In the genomic region with DNA sequence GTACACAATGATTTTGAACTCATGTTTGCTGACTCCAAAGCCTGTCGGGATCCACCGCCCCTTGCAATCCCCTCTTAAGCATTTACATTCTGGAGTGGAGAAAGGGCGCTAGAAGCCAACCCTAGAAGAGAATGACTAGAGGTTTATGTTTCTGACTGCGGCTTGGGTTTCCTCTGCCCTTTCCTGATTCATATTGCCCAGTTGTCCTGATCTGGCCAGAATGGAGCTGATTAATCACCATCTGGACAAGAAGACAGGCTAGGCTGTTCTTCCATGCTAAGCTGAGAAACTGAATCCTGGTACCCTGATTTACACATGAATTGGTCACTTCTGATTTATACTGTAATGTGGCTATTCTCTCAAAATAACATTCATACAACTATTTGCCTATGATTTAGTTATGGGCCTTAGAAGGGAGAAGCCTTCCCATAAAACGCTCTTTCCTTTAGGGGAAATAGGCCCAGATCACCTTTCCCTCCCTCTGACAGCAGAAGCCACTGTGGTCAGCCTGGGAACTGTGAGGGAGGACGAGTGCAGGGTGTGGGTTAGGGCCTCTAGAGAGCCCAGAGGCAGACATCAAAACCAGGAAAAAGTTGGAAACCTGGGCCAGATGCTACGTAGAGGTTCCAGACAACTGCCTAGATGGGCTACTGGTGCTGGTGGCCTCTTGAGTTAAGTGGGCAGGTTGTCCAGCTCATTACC, we compare ENCODE assay signal across 23 cellular contexts.
DNase-seq lines count a peak whose midpoint lies in the region; ATAC-seq and TF ChIP-seq lines count a peak whose summit lies in the region.
"Had no signal": no experiment of that assay in that cellular context is flagged by ENCODE, and none has a peak within 500 bp of the region (broad histone marks: within the 10 kb centered on the region; RNA-seq: fewer than 3 reads in every experiment).

No MANE protein-coding gene starts in this region.

- no peak for TF ChIP-seq POLR2A in esophagus muscularis mucosa (IDR thresholded peaks at IDR 0.05; ENCODE audit: low read depth)
- no peak for TF ChIP-seq POLR2A in vagina (IDR thresholded peaks at IDR 0.05)

- H3K27me3 ChIP-seq in esophagus muscularis mucosa (no peaks in the 10 kb centered on the region), vagina (no peaks in the 10 kb centered on the region)
- H3K27me3 ChIP-seq: SJCRH30, uterus had no signal

- TF ChIP-seq EP300 in esophagus muscularis mucosa (IDR thresholded peaks at IDR 0.05), result no peak

- H3K27ac ChIP-seq in esophagus muscularis mucosa (replicated peaks in 1 of 4) (no peak overlapping the region), vagina (peak overlapping the region; percentile 22)
- H3K27ac ChIP-seq: SJCRH30, uterus had no signal

- H3K36me3 ChIP-seq in esophagus muscularis mucosa (no peaks in the 10 kb centered on the region), vagina (no peaks in the 10 kb centered on the region)
- H3K36me3 ChIP-seq: SJCRH30, uterus had no signal

- 84% methylated on average over 7 of the region's 7 CpGs for WGBS in esophagus muscularis mucosa

- no peaks in the 10 kb centered on the region for H3K36me3 Mint-ChIP-seq in natural killer cell treated with Interleukin-12 subunit alpha and Interleukin-12 subunit beta and Interleukin-15 and Interleukin-18, amount 100 ng/mL, for 72 hours
- H3K36me3 Mint-ChIP-seq in natural killer cell (no peaks in the 10 kb centered on the region), endothelial cell (ENCODE audit: low read depth, unreplicated experiment) (no peaks in the 10 kb centered on the region)
- H3K36me3 Mint-ChIP-seq: CD4-positive, alpha-beta memory T cell had no signal

- peak in 1 of 2 donors; percentile 52 for ATAC-seq in natural killer cell treated with Interleukin-12 subunit alpha and Interleukin-12 subunit beta and Interleukin-15 and Interleukin-18, amount 100 ng/mL, for 72 hours
- ATAC-seq in natural killer cell, result no peak
- ATAC-seq: K562 had no signal

- peaks cover 21 to 41% of the 10 kb centered on the region in 2 donors for H3K4me1 Mint-ChIP-seq in natural killer cell treated with Interleukin-12 subunit alpha and Interleukin-12 subunit beta and Interleukin-15 and Interleukin-18, amount 100 ng/mL, for 72 hours (ENCODE audit: low read depth in 2 of 2)
- H3K4me1 Mint-ChIP-seq in natural killer cell (peaks cover 0 to 5% of the 10 kb centered on the region in 2 donors), endothelial cell (ENCODE audit: unreplicated experiment) (no peaks in the 10 kb centered on the region)

- H3K9me3 Mint-ChIP-seq in natural killer cell treated with Interleukin-12 subunit alpha and Interleukin-12 subunit beta and Interleukin-15 and Interleukin-18, amount 100 ng/mL, for 72 hours, result peaks cover 2% of the 10 kb centered on the region
- no peaks in the 10 kb centered on the region for H3K9me3 Mint-ChIP-seq in natural killer cell
- H3K9me3 Mint-ChIP-seq in endothelial cell (ENCODE audit: unreplicated experiment), result no peaks in the 10 kb centered on the region
- H3K9me3 Mint-ChIP-seq: CD4-positive, alpha-beta memory T cell had no signal

- H3K4me1 ChIP-seq in esophagus muscularis mucosa, result peaks cover 0 to 5% (median 0%) of the 10 kb centered on the region in 4 donors
- H3K4me1 ChIP-seq in vagina, result no peaks in the 10 kb centered on the region
- H3K4me1 ChIP-seq: SJCRH30, uterus had no signal

- intact Hi-C loops in natural killer cell (cut with micrococcal nuclease) (no loop called here), esophagus muscularis mucosa (cut with DNase I) (no loop called here), vagina (cut with DNase I) (no loop called here)

- DNase-seq in natural killer cell treated with Interleukin-12 subunit alpha and Interleukin-12 subunit beta and Interleukin-15 and Interleukin-18, amount 100 ng/mL, for 72 hours (ENCODE audit: low spot score), result no peak
- no peak for DNase-seq in natural killer cell
- peak; percentile 27 for DNase-seq in LHCN-M2 (ENCODE audit: low read depth)
- peak; percentile 68 for DNase-seq in esophagus muscularis mucosa (ENCODE audit: extremely low spot score)
- DNase-seq in vagina (ENCODE audit: extremely low spot score in 2 of 2), result no peak
- DNase-seq in endothelial cell (ENCODE audit: low spot score), result no peak
- no peak for DNase-seq in AG08396 (ENCODE audit: low spot score)
- no peak for DNase-seq in NCI-H510A (lab: John Stamatoyannopoulos, UW)
- DNase-seq: activated CD4-positive, CD25-positive, alpha-beta regulatory T cell; activated naive CD4-positive, alpha-beta T cell treated with anti-CD3 and anti-CD28 coated beads, Interleukin-2, amount 10 ng/mL, durations not matched to agents 7 days and 5 days; anterior cingulate cortex; caudate nucleus; CD4-positive, alpha-beta memory T cell; kidney glomerular epithelial cell; NCI-H1694 treated with DMSO at 0.1 percent for 48 hours; NCI-H774; occipital lobe; retina; SJCRH30; uterus had no signal

- peaks cover 7 to 19% of the 10 kb centered on the region in 2 donors for H3K27me3 Mint-ChIP-seq in natural killer cell treated with Interleukin-12 subunit alpha and Interleukin-12 subunit beta and Interleukin-15 and Interleukin-18, amount 100 ng/mL, for 72 hours
- H3K27me3 Mint-ChIP-seq in natural killer cell (ENCODE audit: low read depth in 2 of 2) (peaks cover 16 to 19% of the 10 kb centered on the region in 2 donors), endothelial cell (ENCODE audit: unreplicated experiment) (peaks cover 2% of the 10 kb centered on the region)
- H3K27me3 Mint-ChIP-seq: activated CD4-positive, alpha-beta memory T cell treated with anti-CD3 and anti-CD28 coated beads, Interleukin-2, amount 10 ng/mL, durations not matched to agents 7 days and 5 days; activated naive CD4-positive, alpha-beta T cell treated with anti-CD3 and anti-CD28 coated beads, Interleukin-2, amount 10 ng/mL, durations not matched to agents 7 days and 5 days; CD4-positive, alpha-beta memory T cell had no signal

- TF ChIP-seq CTCF in natural killer cell (IDR thresholded peaks at IDR 0.05) (no peak), esophagus muscularis mucosa (IDR thresholded peaks at IDR 0.05) (no peak), vagina (IDR thresholded peaks at IDR 0.05) (no peak), endothelial cell (IDR thresholded peaks at IDR 0.05; ENCODE audit: unreplicated experiment) (no peak)

- H3K27ac Mint-ChIP-seq in natural killer cell treated with Interleukin-12 subunit alpha and Interleukin-12 subunit beta and Interleukin-15 and Interleukin-18, amount 100 ng/mL, for 72 hours, result peak overlapping the region; percentile 36 to 62
- H3K27ac Mint-ChIP-seq in natural killer cell (no peak overlapping the region), endothelial cell (ENCODE audit: unreplicated experiment) (no peak overlapping the region)
- H3K27ac Mint-ChIP-seq: T-helper 1 cell treated with Interleukin-12 subunit alpha and Interleukin-12 subunit beta and Interleukin-4 antibody, amounts not matched to agents 30 μg/mL and 1 μg/mL, for 36 hours had no signal

- H3K4me3 Mint-ChIP-seq in natural killer cell treated with Interleukin-12 subunit alpha and Interleukin-12 subunit beta and Interleukin-15 and Interleukin-18, amount 100 ng/mL, for 72 hours, result peak overlapping the region; percentile 46
- H3K4me3 Mint-ChIP-seq in natural killer cell (no peak overlapping the region), endothelial cell (ENCODE audit: unreplicated experiment) (no peak overlapping the region)
- H3K4me3 Mint-ChIP-seq: activated CD4-positive, alpha-beta memory T cell treated with anti-CD3 and anti-CD28 coated beads, Interleukin-2, amount 10 ng/mL, durations not matched to agents 7 days and 5 days; activated naive CD4-positive, alpha-beta T cell treated with anti-CD3 and anti-CD28 coated beads, Interleukin-2, amount 10 ng/mL, durations not matched to agents 7 days and 5 days; CD4-positive, alpha-beta memory T cell; T-helper 1 cell treated with Interleukin-12 subunit alpha and Interleukin-12 subunit beta and Interleukin-4 antibody, amounts not matched to agents 30 μg/mL and 1 μg/mL, for 36 hours had no signal

- H3K4me3 ChIP-seq in esophagus muscularis mucosa, result no peak overlapping the region
- no peak overlapping the region for H3K4me3 ChIP-seq in vagina
- H3K4me3 ChIP-seq: K562, SJCRH30, uterus had no signal

- H3K9me3 ChIP-seq in esophagus muscularis mucosa (peaks cover 0 to 7% (median 0%) of the 10 kb centered on the region in 4 donors), vagina (no peaks in the 10 kb centered on the region)
- H3K9me3 ChIP-seq: SJCRH30, uterus had no signal

Comparison
In these comparisons a context has a peak if more than half of its experiments do, and no peak if none do; other contexts are left out.
1. H3K27ac Mint-ChIP-seq: peak in natural killer cell treated with Interleukin-12 subunit alpha and Interleukin-12 subunit beta and Interleukin-15 and Interleukin-18, amount 100 ng/mL, for 72 hours (2 of 2); none in natural killer cell (0 of 2) and endothelial cell (single experiment).
2. DNase-seq: peak in LHCN-M2 (single experiment) and esophagus muscularis mucosa (single experiment); none in natural killer cell treated with Interleukin-12 subunit alpha and Interleukin-12 subunit beta and Interleukin-15 and Interleukin-18, amount 100 ng/mL, for 72 hours (single experiment), natural killer cell (single experiment), vagina (0 of 2), endothelial cell (single experiment), AG08396 (single experiment) and NCI-H510A (single experiment).